ENCODE assay signal across 1 cellular context in genomic region chr16:12257926-12258561, GRCh38.
TF ChIP-seq lines count a peak whose summit lies in the region.

No MANE protein-coding gene starts in this region.

TF ChIP-seq in HepG2, 621 proteins besides CTCF, POLR2A, EP300 and RAD21 (continued from another document and continues in another):
- TF ChIP-seq ZNF263 (CRISPR knock-in tag; IDR thresholded peaks at IDR 0.05) (0 out of 2 replicates have a peak, but pooled peaks have one; percentile 54), ZNF670 (CRISPR knock-in tag; IDR thresholded peaks at IDR 0.05; ENCODE audit: borderline replicate concordance) (peak; percentile 90), ZNF224 (CRISPR knock-in tag; IDR thresholded peaks at IDR 0.05) (0 out of 2 replicates have a peak, but pooled peaks have one; percentile 66), ZNF430 (CRISPR knock-in tag; IDR thresholded peaks at IDR 0.05) (peak; percentile 89; the same call in 1 of the 2 replicates), MEIS1 (CRISPR knock-in tag; IDR thresholded peaks at IDR 0.05; ENCODE audit: borderline replicate concordance) (peak; percentile 98; the same call in 1 of the 2 replicates), ZNF782 (CRISPR knock-in tag; IDR thresholded peaks at IDR 0.05; ENCODE audit: borderline replicate concordance) (no peak; the same call in 1 of the 2 replicates), ZNF256 (CRISPR knock-in tag; conservative IDR thresholded peaks at IDR 0.05) (0 out of 2 replicates have a peak, but pooled peaks have one; percentile 24), NFE2L2 (IDR thresholded peaks at IDR 0.05; ENCODE audit: low read length) (no peak), ZNF44 (CRISPR knock-in tag; IDR thresholded peaks at IDR 0.05) (peak; percentile 96; the same call in 1 of the 2 replicates), ARID4A (CRISPR knock-in tag; IDR thresholded peaks at IDR 0.05; ENCODE audit: borderline replicate concordance) (peak; percentile 80; the same call in 1 of the 2 replicates), ZBTB7B (CRISPR knock-in tag; IDR thresholded peaks at IDR 0.05) (no peak; the same call in 1 of the 2 replicates), EEA1 (CRISPR knock-in tag; IDR thresholded peaks at IDR 0.05; ENCODE audit: borderline replicate concordance) (peak; percentile 80; the same call in 1 of the 2 replicates), TAF15 (IDR thresholded peaks at IDR 0.05; ENCODE audit: low read depth, low read length, poor library complexity, severe bottlenecking) (no peak), NR2F6 (IDR thresholded peaks at IDR 0.05) (peak; percentile 65), NR2F6 (CRISPR knock-in tag; IDR thresholded peaks at IDR 0.05) (peak; percentile 89; the same call in 1 of the 2 replicates), MLX (CRISPR knock-in tag; IDR thresholded peaks at IDR 0.05) (peak; percentile 57; the same call in 1 of the 2 replicates), ZSCAN29 (CRISPR knock-in tag; conservative IDR thresholded peaks at IDR 0.05) (peak; percentile 84), ZNF543 (CRISPR knock-in tag; IDR thresholded peaks at IDR 0.05) (peak; percentile 82), ZNF12 (CRISPR knock-in tag; IDR thresholded peaks at IDR 0.05) (peak; percentile 77), HNF1B (CRISPR knock-in tag; IDR thresholded peaks at IDR 0.05) (peak; percentile 91), ZKSCAN1 (IDR thresholded peaks at IDR 0.05; ENCODE audit: low read length) (peak; percentile 74; the same call in 1 of the 2 replicates), ZFP36 (IDR thresholded peaks at IDR 0.05; ENCODE audit: borderline replicate concordance, low read depth, low read length, partially characterized antibody) (peak; percentile 24), U2AF1 (optimal IDR thresholded peaks at IDR 0.05; ENCODE audit: low read depth, low read length) (no peak), AHDC1 (CRISPR knock-in tag; IDR thresholded peaks at IDR 0.05; ENCODE audit: borderline replicate concordance) (peak; percentile 70), HMGXB3 (CRISPR knock-in tag; IDR thresholded peaks at IDR 0.05; ENCODE audit: borderline replicate concordance) (peak; percentile 59; the same call in 1 of the 2 replicates), ZNF512B (CRISPR knock-in tag; IDR thresholded peaks at IDR 0.05; ENCODE audit: borderline replicate concordance) (peak; percentile 88; the same call in 1 of the 2 replicates), YEATS4 (CRISPR knock-in tag; IDR thresholded peaks at IDR 0.05; ENCODE audit: borderline replicate concordance) (no peak), MYNN (CRISPR knock-in tag; IDR thresholded peaks at IDR 0.05; ENCODE audit: low read depth) (peak; percentile 54; the same call in 1 of the 2 replicates), ZNF891 (CRISPR knock-in tag; IDR thresholded peaks at IDR 0.05) (peak; percentile 72), CEBPB (IDR thresholded peaks at IDR 0.05; ENCODE audit: borderline replicate concordance, low read depth, low read length) (peak; percentile 97), DNMT3B (CRISPR knock-in tag; conservative IDR thresholded peaks at IDR 0.05) (peak; percentile 73; the same call in 1 of the 2 replicates), ZNF558 (CRISPR knock-in tag; IDR thresholded peaks at IDR 0.05; ENCODE audit: borderline replicate concordance) (peak; percentile 84; the same call in 1 of the 2 replicates), MAFF (IDR thresholded peaks at IDR 0.05; ENCODE audit: low read depth, low read length) (no peak), SP2 (CRISPR knock-in tag; IDR thresholded peaks at IDR 0.05) (peak; percentile 6; the same call in 1 of the 2 replicates), ZBTB34 (CRISPR knock-in tag; IDR thresholded peaks at IDR 0.05) (no peak)
